9 cellular contexts compared by ENCODE assay signal in the genomic region with DNA sequence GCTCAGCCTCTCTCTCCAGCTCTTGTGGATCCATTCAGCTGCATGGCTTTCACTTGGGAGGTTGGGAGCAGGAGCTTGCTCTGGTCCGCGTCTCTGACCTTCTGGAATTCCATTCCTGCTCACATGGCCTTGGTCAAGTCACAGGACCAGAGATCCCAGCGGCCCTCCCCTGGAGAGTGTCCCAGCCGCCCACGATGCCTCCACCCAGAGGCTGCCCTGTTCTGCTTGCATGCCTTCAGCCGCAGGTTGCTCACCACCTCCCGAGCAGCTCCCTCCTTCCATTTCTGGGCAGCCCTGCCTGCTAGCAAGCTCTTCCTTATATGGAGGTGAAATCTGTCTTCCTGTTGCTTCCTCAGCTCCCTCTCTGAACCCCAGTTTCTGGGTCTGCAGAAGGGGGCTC. TPM values are rescaled to one million over a fixed set of nuclear protein-coding genes. Genes with fewer than 3 reads are reported as not detected.
DNase-seq lines count a peak whose midpoint lies in the region; ATAC-seq, FAIRE-seq and TF ChIP-seq lines count a peak whose summit lies in the region.
"Had no signal": no experiment of that assay in that cellular context is flagged by ENCODE, and none has a peak within 500 bp of the region (broad histone marks: within the 10 kb centered on the region; RNA-seq: fewer than 3 reads in every experiment).

No MANE protein-coding gene starts in this region.

- intact Hi-C loops in stomach (cut with DNase I; ENCODE audit: low total_unique reads) = no loop called here

- no peaks in the 10 kb centered on the region for H3K9me3 Mint-ChIP-seq in WTC11

- peak overlapping the region; percentile 72 to 95 (median 89) for H3K27ac ChIP-seq in stomach

- FAIRE-seq in GM19239 (lab: Jason Lieb, UNC) (peak; percentile 74), bronchial epithelial cell (lab: Jason Lieb, UNC) (no peak)

- WGBS in stomach, 5 donors = 13 to 62% (median 34%) methylated on average over 7 of the region's 7 CpGs

- POLR2A ChIA-PET in WTC11 (lab: Charles Lee) = no interaction called here

- TF ChIP-seq POLR2A in stomach (IDR thresholded peaks at IDR 0.05) = no peak

- peaks cover 63 to 83% (median 68%) of the 10 kb centered on the region in 4 donors for H3K4me1 ChIP-seq in stomach

- H3K4me3 Mint-ChIP-seq in WTC11 = no peak overlapping the region

- no peaks in the 10 kb centered on the region for H3K9me3 ChIP-seq in stomach

- CTCF ChIA-PET in WTC11 (lab: Charles Lee) = interaction anchor here (0.9 to 1.9 kb wide), 5 partner anchors 11 to 71 kb away, joined by 3 to 7 read pairs (median 3); no protein-coding TSS in a partner anchor

- no peak for DNase-seq in GM19239 (ENCODE audit: insufficient read length, low spot score)
- peak; percentile 47 for DNase-seq in bronchial epithelial cell (ENCODE audit: low read depth)
- peak; percentile 87 for DNase-seq in islet precursor cell
- DNase-seq in stomach = peak; percentile 69
- DNase-seq in GM20000 (ENCODE audit: low spot score) = no peak
- DNase-seq in WTC11 (ENCODE audit: low spot score) = no peak
- no peak for DNase-seq in SHP77 (lab: John Stamatoyannopoulos, UW)
- DNase-seq: activated CD4-positive, alpha-beta T cell treated with anti-CD3 and anti-CD28 coated beads, Interleukin-2, amount 50 U/mL, for 1 hour had no signal

- ATAC-seq in GM18517 (IDR thresholded peaks at IDR 0.05; ENCODE audit: unreplicated experiment) = no peak
- no peak for ATAC-seq in WTC11

- peaks cover 74% of the 10 kb centered on the region for H3K27me3 Mint-ChIP-seq in WTC11 (ENCODE audit: low read depth)

- H3K4me1 Mint-ChIP-seq in WTC11 = peaks cover 35% of the 10 kb centered on the region

- TF ChIP-seq CTCF in bronchial epithelial cell (IDR thresholded peaks at IDR 0.05; ENCODE audit: insufficient read depth, low read length, severe bottlenecking) = no peak
- TF ChIP-seq CTCF in stomach (IDR thresholded peaks at IDR 0.05) = no peak
- no peak for TF ChIP-seq CTCF in GM20000 (IDR thresholded peaks at IDR 0.05; ENCODE audit: extremely low read depth, missing control alignments)
- no peak for TF ChIP-seq CTCF in WTC11 (IDR thresholded peaks at IDR 0.05)

- H3K36me3 Mint-ChIP-seq in WTC11 = no peaks in the 10 kb centered on the region

- no peak overlapping the region for H3K27ac Mint-ChIP-seq in WTC11

- H3K4me3 ChIP-seq in bronchial epithelial cell (ENCODE audit: low read depth, low read length) = no peak overlapping the region
- H3K4me3 ChIP-seq in stomach = peak overlapping the region in 1 of 4 donors; percentile 3

- no peaks in the 10 kb centered on the region for H3K27me3 ChIP-seq in bronchial epithelial cell (ENCODE audit: control insufficient read depth, insufficient read depth, low read length)
- no peaks in the 10 kb centered on the region for H3K27me3 ChIP-seq in stomach

- TF ChIP-seq EP300 in stomach (IDR thresholded peaks at IDR 0.05) = no peak

- H3K36me3 ChIP-seq in bronchial epithelial cell (ENCODE audit: control insufficient read depth, insufficient read depth, low read length) = peaks cover 2% of the 10 kb centered on the region
- no peaks in the 10 kb centered on the region for H3K36me3 ChIP-seq in stomach

TF ChIP-seq in WTC11, 78 proteins besides CTCF, POLR2A, EP300 and RAD21:
- TF ChIP-seq NR2C2 (CRISPR knock-in tag; IDR thresholded peaks at IDR 0.05) = no peak
- no peak for TF ChIP-seq ATF2 (CRISPR knock-in tag; IDR thresholded peaks at IDR 0.05; ENCODE audit: borderline replicate concordance, low read depth)
- no peak for TF ChIP-seq RELA (CRISPR knock-in tag; IDR thresholded peaks at IDR 0.05; ENCODE audit: borderline replicate concordance)
- TF ChIP-seq NR3C1 (CRISPR knock-in tag; conservative IDR thresholded peaks at IDR 0.05; ENCODE audit: low read depth) = no peak
- TF ChIP-seq NFE2L1 (CRISPR knock-in tag; IDR thresholded peaks at IDR 0.05) = no peak
- TF ChIP-seq, protein P1, sequence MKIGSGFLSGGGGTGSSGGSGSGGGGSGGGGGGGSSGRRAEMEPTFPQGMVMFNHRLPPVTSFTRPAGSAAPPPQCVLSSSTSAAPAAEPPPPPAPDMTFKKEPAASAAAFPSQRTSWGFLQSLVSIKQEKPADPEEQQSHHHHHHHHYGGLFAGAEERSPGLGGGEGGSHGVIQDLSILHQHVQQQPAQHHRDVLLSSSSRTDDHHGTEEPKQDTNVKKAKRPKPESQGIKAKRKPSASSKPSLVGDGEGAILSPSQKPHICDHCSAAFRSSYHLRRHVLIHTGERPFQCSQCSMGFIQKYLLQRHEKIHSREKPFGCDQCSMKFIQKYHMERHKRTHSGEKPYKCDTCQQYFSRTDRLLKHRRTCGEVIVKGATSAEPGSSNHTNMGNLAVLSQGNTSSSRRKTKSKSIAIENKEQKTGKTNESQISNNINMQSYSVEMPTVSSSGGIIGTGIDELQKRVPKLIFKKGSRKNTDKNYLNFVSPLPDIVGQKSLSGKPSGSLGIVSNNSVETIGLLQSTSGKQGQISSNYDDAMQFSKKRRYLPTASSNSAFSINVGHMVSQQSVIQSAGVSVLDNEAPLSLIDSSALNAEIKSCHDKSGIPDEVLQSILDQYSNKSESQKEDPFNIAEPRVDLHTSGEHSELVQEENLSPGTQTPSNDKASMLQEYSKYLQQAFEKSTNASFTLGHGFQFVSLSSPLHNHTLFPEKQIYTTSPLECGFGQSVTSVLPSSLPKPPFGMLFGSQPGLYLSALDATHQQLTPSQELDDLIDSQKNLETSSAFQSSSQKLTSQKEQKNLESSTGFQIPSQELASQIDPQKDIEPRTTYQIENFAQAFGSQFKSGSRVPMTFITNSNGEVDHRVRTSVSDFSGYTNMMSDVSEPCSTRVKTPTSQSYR (CRISPR knock-in tag; IDR thresholded peaks at IDR 0.05) = no peak

RNA-seq across cellular contexts. Expression of gene RAI1, which starts 32.6 kb away (rescaled TPM):
- total RNA-seq in bronchial epithelial cell (7.4 and 8.8 TPM in 2 replicates), stomach (10 to 100 TPM; 19.1 to 94.5 (median 46.9) TPM), WTC11 (2021) (7.3 to 12.7 TPM (median 8.1 TPM) in 3 replicates)
- polyA plus RNA-seq in stomach = 10 to 100 TPM in 2 of 3 donors, 1 to 10 TPM in 1; 4.6 to 12.5 (median 12.0) TPM

Comparison
In these comparisons a context has a peak if more than half of its experiments do, and no peak if none do; other contexts are left out.
1. DNase-seq: peak in bronchial epithelial cell (single experiment), islet precursor cell (single experiment) and stomach (single experiment); none in GM19239 (single experiment), GM20000 (single experiment), WTC11 (single experiment) and SHP77 (0 of 2).